In genomic region chr1:115577513-115577912, GRCh38 we compare ENCODE assay signal across 23 cellular contexts.
"Had no signal": no experiment of that assay in that cellular context is flagged by ENCODE, and none has a peak within 500 bp of the region (broad histone marks: within the 10 kb centered on the region; RNA-seq: fewer than 3 reads in every experiment).

No MANE protein-coding gene starts in this region.

- ATAC-seq: foreskin keratinocyte, gastroesophageal sphincter, heart left ventricle, left cardiac atrium, left lung, left ventricle myocardium superior, lower lobe of right lung, mucosa of descending colon had no signal

- H3K27ac Mint-ChIP-seq: immature natural killer cell, mesothelial cell of epicardium had no signal

- H3K36me3 ChIP-seq: esophagus muscularis mucosa, gastroesophageal sphincter, heart left ventricle, left lung, lower lobe of right lung had no signal

- H3K4me3 ChIP-seq: coronary artery, dorsolateral prefrontal cortex, esophagus muscularis mucosa, gastroesophageal sphincter, heart left ventricle, hepatocyte, left lung, lower lobe of right lung, mucosa of descending colon had no signal

- H3K4me1 Mint-ChIP-seq: immature natural killer cell, mesothelial cell of epicardium had no signal

- H3K27me3 ChIP-seq: dorsolateral prefrontal cortex, gastroesophageal sphincter, heart left ventricle, hepatocyte, left lung had no signal

- H3K27ac ChIP-seq: coronary artery, dorsolateral prefrontal cortex, esophagus muscularis mucosa, foreskin keratinocyte, gastroesophageal sphincter, heart left ventricle, hepatocyte, left lung, lower lobe of right lung had no signal

- H3K4me1 ChIP-seq: esophagus muscularis mucosa, foreskin keratinocyte, gastroesophageal sphincter, heart left ventricle, left lung, lower lobe of right lung had no signal

- FAIRE-seq: colon, endothelial cell of umbilical vein, frontal cortex had no signal

- H3K4me3 Mint-ChIP-seq: immature natural killer cell, mesothelial cell of epicardium had no signal

- DNase-seq: dermis blood vessel endothelial cell; dorsolateral prefrontal cortex; effector CD4-positive, alpha-beta T cell; effector memory CD4-positive, alpha-beta T cell; foreskin keratinocyte; heart left ventricle; hypothalamus; immature natural killer cell; islet precursor cell; left cardiac atrium; left lung; left ventricle myocardium superior; lower lobe of right lung; mesenchymal stem cell; mucosa of descending colon had no signal
